1 cellular context compared by ENCODE assay signal in the genomic region with DNA sequence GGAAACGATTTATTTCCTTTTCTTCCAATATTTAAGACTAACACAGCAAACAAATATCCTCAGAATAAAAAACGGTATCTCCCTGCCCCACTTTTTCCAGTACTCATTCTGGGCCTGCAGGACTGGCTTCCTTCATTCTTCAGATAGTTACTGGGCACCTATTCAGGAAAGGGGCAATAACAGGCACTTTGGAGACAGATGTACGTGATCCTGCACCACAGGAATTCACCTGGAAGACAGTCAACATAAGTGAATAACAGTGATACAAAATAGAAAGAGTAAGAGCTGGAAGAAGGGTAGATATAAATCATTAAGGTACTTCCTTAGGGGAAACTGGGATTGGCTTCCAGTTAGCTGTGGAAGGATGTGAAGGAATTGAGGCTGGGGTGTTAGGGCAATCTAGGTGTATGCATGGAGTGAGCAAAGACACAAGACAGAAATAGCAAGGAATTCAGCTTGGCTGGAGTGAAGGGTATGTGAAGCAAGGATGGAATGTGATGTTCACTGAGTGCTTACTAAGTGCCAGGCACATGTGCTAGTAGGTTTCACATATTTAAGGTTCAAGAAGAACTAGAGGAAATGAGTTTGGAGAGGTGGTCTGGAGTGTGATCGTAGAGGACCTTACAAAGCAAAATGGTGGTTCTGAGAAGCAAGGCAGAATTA.
TF ChIP-seq lines count a peak whose summit lies in the region.

No MANE protein-coding gene starts in this region.

TF ChIP-seq in SK-N-SH treated with all-trans-retinoic acid at 6 μM for 48 hours, 23 proteins besides CTCF, POLR2A, EP300 and RAD21 (continued from another document):
- TF ChIP-seq, protein P1, sequence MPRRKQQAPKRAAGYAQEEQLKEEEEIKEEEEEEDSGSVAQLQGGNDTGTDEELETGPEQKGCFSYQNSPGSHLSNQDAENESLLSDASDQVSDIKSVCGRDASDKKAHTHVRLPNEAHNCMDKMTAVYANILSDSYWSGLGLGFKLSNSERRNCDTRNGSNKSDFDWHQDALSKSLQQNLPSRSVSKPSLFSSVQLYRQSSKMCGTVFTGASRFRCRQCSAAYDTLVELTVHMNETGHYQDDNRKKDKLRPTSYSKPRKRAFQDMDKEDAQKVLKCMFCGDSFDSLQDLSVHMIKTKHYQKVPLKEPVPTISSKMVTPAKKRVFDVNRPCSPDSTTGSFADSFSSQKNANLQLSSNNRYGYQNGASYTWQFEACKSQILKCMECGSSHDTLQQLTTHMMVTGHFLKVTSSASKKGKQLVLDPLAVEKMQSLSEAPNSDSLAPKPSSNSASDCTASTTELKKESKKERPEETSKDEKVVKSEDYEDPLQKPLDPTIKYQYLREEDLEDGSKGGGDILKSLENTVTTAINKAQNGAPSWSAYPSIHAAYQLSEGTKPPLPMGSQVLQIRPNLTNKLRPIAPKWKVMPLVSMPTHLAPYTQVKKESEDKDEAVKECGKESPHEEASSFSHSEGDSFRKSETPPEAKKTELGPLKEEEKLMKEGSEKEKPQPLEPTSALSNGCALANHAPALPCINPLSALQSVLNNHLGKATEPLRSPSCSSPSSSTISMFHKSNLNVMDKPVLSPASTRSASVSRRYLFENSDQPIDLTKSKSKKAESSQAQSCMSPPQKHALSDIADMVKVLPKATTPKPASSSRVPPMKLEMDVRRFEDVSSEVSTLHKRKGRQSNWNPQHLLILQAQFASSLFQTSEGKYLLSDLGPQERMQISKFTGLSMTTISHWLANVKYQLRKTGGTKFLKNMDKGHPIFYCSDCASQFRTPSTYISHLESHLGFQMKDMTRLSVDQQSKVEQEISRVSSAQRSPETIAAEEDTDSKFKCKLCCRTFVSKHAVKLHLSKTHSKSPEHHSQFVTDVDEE (CRISPR knock-in tag; IDR thresholded peaks at IDR 0.05) = no peak
- TF ChIP-seq ZNF70 (CRISPR knock-in tag; IDR thresholded peaks at IDR 0.05) (no peak), ESRRG (CRISPR knock-in tag; IDR thresholded peaks at IDR 0.05) (no peak), ARNTL (CRISPR knock-in tag; IDR thresholded peaks at IDR 0.05; ENCODE audit: borderline replicate concordance, low read depth) (no peak), ZNF565 (CRISPR knock-in tag; conservative IDR thresholded peaks at IDR 0.05; ENCODE audit: low read depth) (no peak), TOX (CRISPR knock-in tag; IDR thresholded peaks at IDR 0.05; ENCODE audit: borderline replicate concordance) (no peak), ISL1 (CRISPR knock-in tag; IDR thresholded peaks at IDR 0.05) (no peak), ZFP30 (CRISPR knock-in tag; IDR thresholded peaks at IDR 0.05) (no peak)
- TF ChIP-seq, protein P2, sequence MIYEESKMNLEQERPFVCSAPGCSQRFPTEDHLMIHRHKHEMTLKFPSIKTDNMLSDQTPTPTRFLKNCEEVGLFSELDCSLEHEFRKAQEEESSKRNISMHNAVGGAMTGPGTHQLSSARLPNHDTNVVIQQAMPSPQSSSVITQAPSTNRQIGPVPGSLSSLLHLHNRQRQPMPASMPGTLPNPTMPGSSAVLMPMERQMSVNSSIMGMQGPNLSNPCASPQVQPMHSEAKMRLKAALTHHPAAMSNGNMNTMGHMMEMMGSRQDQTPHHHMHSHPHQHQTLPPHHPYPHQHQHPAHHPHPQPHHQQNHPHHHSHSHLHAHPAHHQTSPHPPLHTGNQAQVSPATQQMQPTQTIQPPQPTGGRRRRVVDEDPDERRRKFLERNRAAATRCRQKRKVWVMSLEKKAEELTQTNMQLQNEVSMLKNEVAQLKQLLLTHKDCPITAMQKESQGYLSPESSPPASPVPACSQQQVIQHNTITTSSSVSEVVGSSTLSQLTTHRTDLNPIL (CRISPR knock-in tag; IDR thresholded peaks at IDR 0.05; ENCODE audit: low read depth) = no peak
- TF ChIP-seq, protein P3, sequence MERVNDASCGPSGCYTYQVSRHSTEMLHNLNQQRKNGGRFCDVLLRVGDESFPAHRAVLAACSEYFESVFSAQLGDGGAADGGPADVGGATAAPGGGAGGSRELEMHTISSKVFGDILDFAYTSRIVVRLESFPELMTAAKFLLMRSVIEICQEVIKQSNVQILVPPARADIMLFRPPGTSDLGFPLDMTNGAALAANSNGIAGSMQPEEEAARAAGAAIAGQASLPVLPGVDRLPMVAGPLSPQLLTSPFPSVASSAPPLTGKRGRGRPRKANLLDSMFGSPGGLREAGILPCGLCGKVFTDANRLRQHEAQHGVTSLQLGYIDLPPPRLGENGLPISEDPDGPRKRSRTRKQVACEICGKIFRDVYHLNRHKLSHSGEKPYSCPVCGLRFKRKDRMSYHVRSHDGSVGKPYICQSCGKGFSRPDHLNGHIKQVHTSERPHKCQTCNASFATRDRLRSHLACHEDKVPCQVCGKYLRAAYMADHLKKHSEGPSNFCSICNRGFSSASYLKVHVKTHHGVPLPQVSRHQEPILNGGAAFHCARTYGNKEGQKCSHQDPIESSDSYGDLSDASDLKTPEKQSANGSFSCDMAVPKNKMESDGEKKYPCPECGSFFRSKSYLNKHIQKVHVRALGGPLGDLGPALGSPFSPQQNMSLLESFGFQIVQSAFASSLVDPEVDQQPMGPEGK (CRISPR knock-in tag; IDR thresholded peaks at IDR 0.05; ENCODE audit: borderline replicate concordance) = no peak
